1 cellular context compared by ENCODE assay signal in genomic region chr2:12613137-12613912, GRCh38.
TF ChIP-seq lines count a peak whose summit lies in the region.

No MANE protein-coding gene starts in this region.

TF ChIP-seq in IMR-90, 13 proteins besides CTCF, POLR2A, EP300 and RAD21:
- no peak for TF ChIP-seq SMC3 (IDR thresholded peaks at IDR 0.05; ENCODE audit: low read depth, low read length)
- no peak for TF ChIP-seq CEBPB (IDR thresholded peaks at IDR 0.05; ENCODE audit: low read depth, low read length)
- TF ChIP-seq NFE2L2 (IDR thresholded peaks at IDR 0.05; ENCODE audit: low read depth, low read length) = no peak
- no peak for TF ChIP-seq MXI1 (IDR thresholded peaks at IDR 0.05; ENCODE audit: borderline replicate concordance, low read depth, low read length)
- no peak for TF ChIP-seq USF2 (IDR thresholded peaks at IDR 0.05; ENCODE audit: low read depth, low read length)
- TF ChIP-seq FOS (IDR thresholded peaks at IDR 0.05; ENCODE audit: low read depth, low read length) = no peak
- TF ChIP-seq ELK1 (IDR thresholded peaks at IDR 0.05; ENCODE audit: borderline replicate concordance, low read depth, low read length) = no peak
